ENCODE assay signal across 15 cellular contexts in genomic region chr19:5567360-5567970, GRCh38. TPM values are rescaled to one million over a fixed set of nuclear protein-coding genes. Genes with fewer than 3 reads are reported as not detected.
DNase-seq lines count a peak whose midpoint lies in the region; ATAC-seq, FAIRE-seq and TF ChIP-seq lines count a peak whose summit lies in the region.
"Had no signal": no experiment of that assay in that cellular context is flagged by ENCODE, and none has a peak within 500 bp of the region (broad histone marks: within the 10 kb centered on the region; RNA-seq: fewer than 3 reads in every experiment).

TINCR (minus strand) TSS chr19:5567953.

- H3K4me2 ChIP-seq in H1 (ENCODE audit: insufficient read depth in 1 of 2, low read depth in 2 of 2, low read length in 2 of 2), result peak within 1 kb of the TSS; percentile 51 to 79; a peak in 3 of 4 replicates

- TF ChIP-seq POLR2A in H1 (IDR thresholded peaks at IDR 0.05; ENCODE audit: control extremely low read depth in 1 of 2, low read depth in 2 of 2, low read length in 2 of 2), result no peak

- no peak within 1 kb of the TSS for H3K56ac ChIP-seq in H1 (replicated peaks; ENCODE audit: insufficient read length, low read depth, low read length)

- WGBS in H1 (ENCODE audit: extremely low coverage in 1 of 2, insufficient coverage in 1 of 2, insufficient read length in 1 of 2, insufficient replicate concordance in 2 of 2, low coverage in 1 of 2, low lambda C conversion rate in 2 of 2, missing lambda C conversion rate in 1 of 2), 2 experiments, result 12% methylated on average over 54 of the region's 63 CpGs; no CpG with 5 or more reads in 1 of the 2 experiments
- 11 to 19% methylated on average over 30 to 63 of the region's 63 CpGs for WGBS in lung, 2 donors

- peak within 1 kb of the TSS; percentile 89; the same call in 1 of the 2 replicates for H4K8ac ChIP-seq in H1 (ENCODE audit: extremely low read depth, insufficient read depth, low read length)

- H3K27ac ChIP-seq in 22Rv1, result no peak within 1 kb of the TSS
- H3K27ac ChIP-seq in HEK293 (ENCODE audit: extremely low read depth, low read depth, low read length), result no peak within 1 kb of the TSS
- H3K27ac ChIP-seq in H1 (ENCODE audit: low read depth, low read length), result no peak within 1 kb of the TSS
- no peak within 1 kb of the TSS for H3K27ac ChIP-seq in lung (ENCODE audit: low read depth in 1 of 2, low read length in 1 of 2)

- peak; percentile 22 to 45; a peak in 2 of 4 replicates for TF ChIP-seq RAD21 in H1 (IDR thresholded peaks at IDR 0.05 in 1 of 2, conservative IDR thresholded peaks at IDR 0.05 in 1 of 2; ENCODE audit: low read depth in 2 of 2, low read length in 2 of 2)

- H3K4me1 Mint-ChIP-seq in naive thymus-derived CD8-positive, alpha-beta T cell, result peaks cover 0 to 2% (median 0%) of the 10 kb centered on the region in 4 donors
- H3K4me1 Mint-ChIP-seq: CD4-positive, CD25-positive, alpha-beta regulatory T cell had no signal

- no peaks in the 10 kb centered on the region for H3K79me2 ChIP-seq in H1 (ENCODE audit: control insufficient read depth in 1 of 2, insufficient read depth in 2 of 2, low read length in 2 of 2)

- H3K14ac ChIP-seq in H1 (ENCODE audit: insufficient read length), result no peak within 1 kb of the TSS

- H3K4ac ChIP-seq in H1 (replicated peaks; ENCODE audit: insufficient read length, low read depth, low read length), result no peak within 1 kb of the TSS

- no peak within 1 kb of the TSS for H3K27ac Mint-ChIP-seq in naive thymus-derived CD8-positive, alpha-beta T cell
- H3K27ac Mint-ChIP-seq: CD4-positive, CD25-positive, alpha-beta regulatory T cell had no signal

- H2BK120ac ChIP-seq in H1 (replicated peaks; ENCODE audit: low read depth, low read length), result no peak within 1 kb of the TSS

- no peak within 1 kb of the TSS for H2BK5ac ChIP-seq in H1 (ENCODE audit: low read depth, low read length)

- no peak within 1 kb of the TSS for H3K23ac ChIP-seq in H1 (ENCODE audit: insufficient read length)

- POLR2A ChIA-PET in HEK293 (lab: Yijun Ruan, JAX), result interaction anchor here (0.5 to 1.0 kb wide), 2 partner anchors 55 to 122 kb away, joined by 3 to 4 read pairs; partner anchors contain the start of genes SAFB and SAFB2
- POLR2A ChIA-PET in H1 (lab: Charles Lee; ENCODE audit: partially characterized antibody), result no interaction called here
- POLR2A ChIA-PET in naive thymus-derived CD8-positive, alpha-beta T cell (lab: Charles Lee), result interaction anchor here (1.0 kb wide), 1 partner anchor 51 kb away, joined by 4 read pairs; no protein-coding TSS in a partner anchor

- H3K23me2 ChIP-seq in H1 (ENCODE audit: low read depth, low read length), result peaks cover 2% of the 10 kb centered on the region; the same call in 1 of the 2 replicates

- H3K27me3 ChIP-seq in H1 (replicated peaks in 1 of 4; ENCODE audit: control insufficient read depth in 3 of 4, extremely low read depth in 1 of 4, insufficient read depth in 3 of 4, low read length in 3 of 4), result peaks cover 0 to 17% (median 14%) of the 10 kb centered on the region in 4 experiments; a peak in 6 of 7 replicates
- H3K27me3 ChIP-seq in lung (ENCODE audit: control insufficient read depth, insufficient read depth), result peaks cover 4% of the 10 kb centered on the region

- no peak within 1 kb of the TSS for H2AK5ac ChIP-seq in H1 (ENCODE audit: low read depth, low read length)

- no peak within 1 kb of the TSS for H2BK20ac ChIP-seq in H1 (ENCODE audit: low read length)

- H2BK15ac ChIP-seq in H1 (ENCODE audit: low read length), result no peak within 1 kb of the TSS

- H2AFZ ChIP-seq in H1 (ENCODE audit: low read length), result no peak within 1 kb of the TSS; the same call in 1 of the 2 replicates

- CTCF ChIA-PET in HEK293 (lab: Yijun Ruan, JAX), result interaction anchor here (0.5 to 0.6 kb wide), 2 partner anchors 185 to 1620 kb away, joined by 3 read pairs; no protein-coding TSS in a partner anchor
- CTCF ChIA-PET in H1 (lab: Charles Lee; ENCODE audit: partially characterized antibody), result interaction anchor here (1.0 to 1.8 kb wide), 5 partner anchors 8 to 32 kb away, joined by 3 to 9 read pairs (median 6); no protein-coding TSS in a partner anchor

- H3K36me3 ChIP-seq in HEK293 (ENCODE audit: control insufficient read depth in 2 of 2, insufficient read depth in 1 of 2, low read length in 2 of 2) (no peaks in the 10 kb centered on the region), H1 (ENCODE audit: control insufficient read depth in 2 of 4, insufficient read depth in 4 of 4, low read length in 3 of 4) (no peaks in the 10 kb centered on the region), lung (ENCODE audit: control insufficient read depth in 2 of 2, insufficient read depth in 2 of 2, low read length in 2 of 2) (no peaks in the 10 kb centered on the region)

- H3K27me3 Mint-ChIP-seq in naive thymus-derived CD8-positive, alpha-beta T cell, result peaks cover 8 to 27% (median 14%) of the 10 kb centered on the region in 5 donors

- no peak within 1 kb of the TSS; the same call in 1 of the 2 replicates for H2BK12ac ChIP-seq in H1 (ENCODE audit: low read depth, low read length)

- peak in 1 of 2 experiments; percentile 82 for DNase-seq in H1 (ENCODE audit: low read depth in 1 of 2, low spot score in 2 of 2)
- DNase-seq in lung (ENCODE audit: low spot score), result no peak
- no peak for DNase-seq in UCSD-AML1 (lab: John Stamatoyannopoulos, UW; ENCODE audit: unreplicated experiment)
- DNase-seq in naive thymus-derived CD8-positive, alpha-beta T cell, result no peak
- no peak for DNase-seq in OCI-M2 (lab: John Stamatoyannopoulos, UW; ENCODE audit: unreplicated experiment)
- DNase-seq: amygdala; CD4-positive, CD25-positive, alpha-beta regulatory T cell; KG1; NCI-H774; stimulated activated CD4-positive, alpha-beta T cell treated with anti-CD3 and anti-CD28 coated beads, Interleukin-1b, Interleukin-23, amount 100 ng/mL, for 48 hours; T-helper 2 cell had no signal

- H3K4me3 Mint-ChIP-seq in naive thymus-derived CD8-positive, alpha-beta T cell, result no peak within 1 kb of the TSS
- H3K4me3 Mint-ChIP-seq: CD4-positive, CD25-positive, alpha-beta regulatory T cell had no signal

- no peaks in the 10 kb centered on the region for H3K79me1 ChIP-seq in H1 (ENCODE audit: low read depth, low read length)

- TF ChIP-seq EP300 in H1 (IDR thresholded peaks at IDR 0.05; ENCODE audit: borderline replicate concordance in 1 of 2, low read depth in 2 of 2, low read length in 2 of 2), result no peak

- H3K36me3 Mint-ChIP-seq in naive thymus-derived CD8-positive, alpha-beta T cell, result no peaks in the 10 kb centered on the region
- H3K36me3 Mint-ChIP-seq: CD4-positive, CD25-positive, alpha-beta regulatory T cell had no signal

- H4K20me1 ChIP-seq in H1 (replicated peaks in 1 of 2; ENCODE audit: control insufficient read depth in 1 of 2, insufficient read depth in 2 of 2, low read length in 2 of 2), result no peaks in the 10 kb centered on the region

- ATAC-seq in lung (ENCODE audit: insufficient read depth, low FRiP score), result no peak
- no peak for ATAC-seq in naive thymus-derived CD8-positive, alpha-beta T cell
- ATAC-seq in GM21825 (IDR thresholded peaks at IDR 0.05; ENCODE audit: unreplicated experiment), result no peak

- FAIRE-seq in H1 (lab: Jason Lieb, UNC), result no peak

- no peak within 1 kb of the TSS for H3K9ac ChIP-seq in H1 (replicated peaks in 1 of 4; ENCODE audit: extremely low read depth in 1 of 4, low read depth in 3 of 4, low read length in 3 of 4)

- TF ChIP-seq CTCF in 22Rv1 (IDR thresholded peaks at IDR 0.05) (peak; percentile 71), HEK293 (tag by site-specific recombination; IDR thresholded peaks at IDR 0.05) (peak; percentile 50; the same call in 1 of the 2 replicates), H1 (IDR thresholded peaks at IDR 0.05; ENCODE audit: control extremely low read depth in 1 of 3, insufficient read depth in 1 of 3, low read depth in 1 of 3, low read length in 3 of 3) (peak; percentile 40 to 73 (median 50)), lung (IDR thresholded peaks at IDR 0.05; ENCODE audit: control extremely low read depth, extremely low read depth) (no peak)

- H3K4me3 ChIP-seq in HEK293 (ENCODE audit: low read depth, low read length) (peak within 1 kb of the TSS; percentile 33), H1 (ENCODE audit: extremely low read depth in 1 of 4, insufficient read depth in 2 of 4, low read depth in 3 of 4, low read length in 4 of 4) (peak within 1 kb of the TSS in 3 of 4 experiments; percentile 26 to 59 (median 34); a peak in 7 of 8 replicates), lung (peak within 1 kb of the TSS; percentile 32)

- no peaks in the 10 kb centered on the region for H3K9me3 ChIP-seq in HEK293 (ENCODE audit: control insufficient read depth, insufficient read depth, low read depth, low read length)
- no peaks in the 10 kb centered on the region for H3K9me3 ChIP-seq in H1 (ENCODE audit: insufficient read depth in 2 of 2, low read depth in 1 of 2, low read length in 1 of 2)
- H3K9me3 ChIP-seq in lung (ENCODE audit: control insufficient read depth in 2 of 2, insufficient read depth in 1 of 2, low read length in 1 of 2), result peaks cover 0 to 7% of the 10 kb centered on the region in 2 donors

- peaks cover 0 to 8% (median 0%) of the 10 kb centered on the region in 9 donors for H3K9me3 Mint-ChIP-seq in naive thymus-derived CD8-positive, alpha-beta T cell

- H4K91ac ChIP-seq in H1 (replicated peaks; ENCODE audit: insufficient read length, low read length), result no peak within 1 kb of the TSS

- H3K4me1 ChIP-seq in HEK293 (ENCODE audit: control insufficient read depth, insufficient read depth, low read length) (no peaks in the 10 kb centered on the region), H1 (replicated peaks in 1 of 4; ENCODE audit: control insufficient read depth in 3 of 4, insufficient read depth in 4 of 4, low read length in 3 of 4) (no peaks in the 10 kb centered on the region), lung (ENCODE audit: control insufficient read depth in 2 of 2, insufficient read depth in 2 of 2, low read length in 2 of 2) (no peaks in the 10 kb centered on the region)

- H4K5ac ChIP-seq in H1 (ENCODE audit: insufficient read length, low read depth, low read length), result no peak within 1 kb of the TSS

- H3K18ac ChIP-seq in H1 (ENCODE audit: extremely low read depth, low read length), result no peak within 1 kb of the TSS; the same call in 1 of the 2 replicates

TF ChIP-seq in HEK293, 187 proteins besides CTCF, POLR2A, EP300 and RAD21 (continues in another document):
- TF ChIP-seq ZEB2 (tag by site-specific recombination; IDR thresholded peaks at IDR 0.05), result no peak

RNA-seq across cellular contexts. Expression of gene TINCR, which starts in this region (rescaled TPM):
- total RNA-seq in H1 (2021; fragmentation: NEBNext Ultra II Directional; extraction: Animal tissue kit (Norgen Biotek cat#: 25700)), result 0.48 and 0.52 TPM in 2 replicates
- polyA plus RNA-seq in H1 (2011; rRNA removed) (1.2 and 1.4 TPM in 2 replicates), lung (1 to 10 TPM; 1.0 to 2.0 TPM)
- polyA plus RNA-seq in H1 (2011; cell fraction: cytosol; rRNA removed), result 1.1 TPM
- 0.86 TPM for polyA plus RNA-seq in H1 (2011; cell fraction: nucleus; rRNA removed)
- 0.29 to 0.72 TPM (median 0.65 TPM) in 4 replicates for polyA plus RNA-seq in H1 (2012, experiment 1 of 2)
- 0.77 TPM for polyA plus RNA-seq in H1 (2012, experiment 2 of 2)
- 0.30 TPM for polyA plus RNA-seq in H1 (2013, experiment 1 of 2)
- polyA plus RNA-seq in H1 (2013, experiment 2 of 2), result 0.48 TPM
- 0.27 and 0.38 TPM in 2 replicates for polyA minus RNA-seq in H1 (2011; rRNA and poly(A)+ RNA removed)
- 0.95 TPM for polyA minus RNA-seq in H1 (2011; cell fraction: cytosol; rRNA and poly(A)+ RNA removed)
- not detected for polyA minus RNA-seq in H1 (2011; cell fraction: nucleus; rRNA and poly(A)+ RNA removed)
- 1 to 10 TPM; 1.8 to 2.0 TPM for total RNA-seq in lung
- 1 to 10 TPM; 2.2 to 2.3 TPM for total RNA-seq in naive thymus-derived CD8-positive, alpha-beta T cell
- under 1 TPM in 1 of 3 donors, not detected in 2; 0.09 TPM for polyA plus RNA-seq in naive thymus-derived CD8-positive, alpha-beta T cell
- total RNA-seq: epithelial cell of proximal tubule had no signal
- polyA plus RNA-seq: CD4-positive, CD25-positive, alpha-beta regulatory T cell had no signal
